In genomic region chr3:179812096-179812382, GRCh38 we compare ENCODE assay signal across 14 cellular contexts.
DNase-seq lines count a peak whose midpoint lies in the region; ATAC-seq, FAIRE-seq and TF ChIP-seq lines count a peak whose summit lies in the region.
"Had no signal": no experiment of that assay in that cellular context is flagged by ENCODE, and none has a peak within 500 bp of the region (broad histone marks: within the 10 kb centered on the region; RNA-seq: fewer than 3 reads in every experiment).

No MANE protein-coding gene starts in this region.

- peak overlapping the region in 1 of 2 experiments; percentile 86; a peak in 2 of 4 replicates for H3K27ac ChIP-seq in SK-N-SH (ENCODE audit: low read depth in 2 of 2, low read length in 1 of 2)
- H3K27ac ChIP-seq in astrocyte (ENCODE audit: low read depth, low read length), result peak overlapping the region; percentile 78
- no peak overlapping the region for H3K27ac ChIP-seq in fibroblast of lung (ENCODE audit: insufficient read depth, low read length)
- H3K27ac ChIP-seq: 22Rv1, PC-9, SK-N-MC had no signal

- FAIRE-seq in astrocyte (lab: Jason Lieb, UNC), result no peak

- no peaks in the 10 kb centered on the region for H3K9me3 Mint-ChIP-seq in astrocyte (ENCODE audit: unreplicated experiment)
- H3K9me3 Mint-ChIP-seq: CD8-positive, alpha-beta T cell had no signal

- no peak for TF ChIP-seq CTCF in SK-N-SH (IDR thresholded peaks at IDR 0.05)
- no peak for TF ChIP-seq CTCF in astrocyte (IDR thresholded peaks at IDR 0.05; ENCODE audit: insufficient read depth, low read depth, low read length)
- no peak for TF ChIP-seq CTCF in fibroblast of lung (conservative IDR thresholded peaks at IDR 0.05 in 1 of 2, IDR thresholded peaks at IDR 0.05 in 1 of 2; ENCODE audit: low read depth in 1 of 2, low read length in 2 of 2)

- H2AFZ ChIP-seq in SK-N-SH (ENCODE audit: low read depth), result peak overlapping the region; percentile 82; the same call in 1 of the 2 replicates
- H2AFZ ChIP-seq in astrocyte (ENCODE audit: low read depth, low read length), result no peak overlapping the region
- H2AFZ ChIP-seq in fibroblast of lung (ENCODE audit: low read length), result no peak overlapping the region

- no peaks in the 10 kb centered on the region for H3K4me1 ChIP-seq in SK-N-SH (ENCODE audit: control insufficient read depth in 1 of 2, insufficient read depth in 2 of 2, low read depth in 1 of 2, low read length in 1 of 2)
- H3K4me1 ChIP-seq in astrocyte (ENCODE audit: insufficient read depth, low read length), result peaks cover 10% of the 10 kb centered on the region
- H3K4me1 ChIP-seq in fibroblast of lung (ENCODE audit: control insufficient read depth, extremely low read depth, insufficient read depth, low read length), result no peaks in the 10 kb centered on the region
- H3K4me1 ChIP-seq in skeletal muscle satellite cell (ENCODE audit: control insufficient read depth, insufficient read depth, low read length), result peaks cover 24% of the 10 kb centered on the region

- H3K36me3 Mint-ChIP-seq in astrocyte (ENCODE audit: low read depth, unreplicated experiment), result no peaks in the 10 kb centered on the region
- H3K36me3 Mint-ChIP-seq: CD8-positive, alpha-beta T cell had no signal

- H3F3A ChIP-seq in SK-N-SH (replicated peaks; ENCODE audit: insufficient read depth), result peaks cover 11% of the 10 kb centered on the region

- no peaks in the 10 kb centered on the region for H3K9me2 ChIP-seq in SK-N-SH

- H3K79me2 ChIP-seq in SK-N-SH (ENCODE audit: insufficient read depth) (no peaks in the 10 kb centered on the region), astrocyte (ENCODE audit: insufficient read depth, low read length) (no peaks in the 10 kb centered on the region), fibroblast of lung (ENCODE audit: control insufficient read depth, insufficient read depth, low read length) (no peaks in the 10 kb centered on the region)

- WGBS in SK-N-SH (ENCODE audit: low lambda C conversion rate), result 71% methylated on average over 3 of the region's 3 CpGs

- H3K27me3 ChIP-seq in SK-N-SH (ENCODE audit: insufficient read depth) (no peaks in the 10 kb centered on the region), astrocyte (ENCODE audit: insufficient read depth, low read length) (no peaks in the 10 kb centered on the region), fibroblast of lung (ENCODE audit: control insufficient read depth, insufficient read depth, low read length) (no peaks in the 10 kb centered on the region), skeletal muscle satellite cell (ENCODE audit: control insufficient read depth, insufficient read depth, low read length) (no peaks in the 10 kb centered on the region)

- no peak for TF ChIP-seq EP300 in SK-N-SH (IDR thresholded peaks at IDR 0.05; ENCODE audit: borderline replicate concordance in 1 of 2, low read depth in 1 of 2, low read length in 1 of 2)

- H3K27me3 Mint-ChIP-seq in astrocyte (ENCODE audit: low read depth, unreplicated experiment), result no peaks in the 10 kb centered on the region

- H3K4me3 Mint-ChIP-seq in astrocyte (ENCODE audit: unreplicated experiment), result no peak overlapping the region
- H3K4me3 Mint-ChIP-seq: CD8-positive, alpha-beta T cell had no signal

- H3K36me3 ChIP-seq in SK-N-SH (replicated peaks in 1 of 2; ENCODE audit: control insufficient read depth in 1 of 2, insufficient read depth in 2 of 2, low read length in 1 of 2) (no peaks in the 10 kb centered on the region), astrocyte (ENCODE audit: insufficient read depth, low read length) (no peaks in the 10 kb centered on the region), fibroblast of lung (ENCODE audit: control insufficient read depth, insufficient read depth, low read length) (no peaks in the 10 kb centered on the region), skeletal muscle satellite cell (ENCODE audit: insufficient read depth, low read length) (no peaks in the 10 kb centered on the region)

- POLR2A ChIA-PET in SK-N-SH (lab: Yijun Ruan, JAX), result no interaction called here

- no peak for ATAC-seq in SK-N-SH treated with all-trans-retinoic acid at 6 μM for 48 hours
- ATAC-seq: CD8-positive, alpha-beta T cell had no signal

- DNase-seq in SK-N-SH (no peak), astrocyte (ENCODE audit: low read depth) (no peak), fibroblast of lung (ENCODE audit: low read depth in 2 of 2) (no peak), medulla oblongata (ENCODE audit: extremely low spot score) (no peak), hippocampal formation (lab: John Stamatoyannopoulos, UW) (no peak), DMS53 (lab: John Stamatoyannopoulos, UW) (no peak)
- DNase-seq: CD8-positive, alpha-beta T cell; NCI-H187 treated with DMSO at 0.1 percent for 48 hours; NK-92 treated with Interleukin-12 subunit alpha and Interleukin-12 subunit beta, amount 100 ng/mL, for 24 hours had no signal

- H4K20me1 ChIP-seq in SK-N-SH (ENCODE audit: insufficient read depth), result no peaks in the 10 kb centered on the region
- no peaks in the 10 kb centered on the region for H4K20me1 ChIP-seq in astrocyte (ENCODE audit: insufficient read depth, low read length)
- H4K20me1 ChIP-seq in fibroblast of lung (ENCODE audit: control insufficient read depth, extremely low read depth, insufficient read depth, low read length), result no peaks in the 10 kb centered on the region

- H3K4me2 ChIP-seq in SK-N-SH (0 out of 2 replicates have a peak overlapping the region, but pooled peaks have one; percentile 14), astrocyte (ENCODE audit: low read length) (peak overlapping the region; percentile 62), fibroblast of lung (ENCODE audit: extremely low read depth, insufficient read depth, low read length) (peak overlapping the region; percentile 68), skeletal muscle satellite cell (ENCODE audit: low read length) (peak overlapping the region; percentile 71)
- H3K4me2 ChIP-seq: PC-9 had no signal

- CTCF ChIA-PET in SK-N-SH (lab: Yijun Ruan, JAX), result interaction anchor here (0.6 to 3.3 kb wide), 20 partner anchors 10 to 791 kb away, joined by 3 to 31 read pairs (median 4); partner anchors contain the start of genes PEX5L and TTC14

- TF ChIP-seq RAD21 in SK-N-SH (IDR thresholded peaks at IDR 0.05; ENCODE audit: low read length), result no peak

- H3K9ac ChIP-seq in SK-N-SH, result peak overlapping the region; percentile 35; the same call in 1 of the 2 replicates
- no peak overlapping the region for H3K9ac ChIP-seq in astrocyte (ENCODE audit: low read length)
- no peak overlapping the region for H3K9ac ChIP-seq in fibroblast of lung (ENCODE audit: insufficient read depth, low read length)
- peak overlapping the region; percentile 75 for H3K9ac ChIP-seq in skeletal muscle satellite cell (ENCODE audit: low read depth, low read length)

- H3K4me3 ChIP-seq in SK-N-SH (ENCODE audit: low read depth in 2 of 2, low read length in 1 of 2), result no peak overlapping the region
- H3K4me3 ChIP-seq in astrocyte (ENCODE audit: insufficient read depth, low read depth, low read length), result no peak overlapping the region
- H3K4me3 ChIP-seq in fibroblast of lung (replicated peaks in 1 of 4; ENCODE audit: control extremely low read depth in 1 of 4, insufficient read depth in 1 of 4, low read depth in 3 of 4, low read length in 4 of 4), result no peak overlapping the region
- H3K4me3 ChIP-seq in skeletal muscle satellite cell (ENCODE audit: low read length), result no peak overlapping the region
- H3K4me3 ChIP-seq: PC-9, SK-N-MC had no signal

- H3K27ac Mint-ChIP-seq in astrocyte (ENCODE audit: unreplicated experiment), result no peak overlapping the region
- H3K27ac Mint-ChIP-seq: CD8-positive, alpha-beta T cell had no signal

- no peaks in the 10 kb centered on the region for H3K9me3 ChIP-seq in SK-N-SH
- H3K9me3 ChIP-seq in astrocyte (ENCODE audit: insufficient read depth, low read depth, low read length), result no peaks in the 10 kb centered on the region
- no peaks in the 10 kb centered on the region for H3K9me3 ChIP-seq in fibroblast of lung (ENCODE audit: control insufficient read depth, insufficient read depth, low read depth, low read length)
- H3K9me3 ChIP-seq in skeletal muscle satellite cell (replicated peaks; ENCODE audit: low read length), result no peaks in the 10 kb centered on the region

- peaks cover 8% of the 10 kb centered on the region for H3K4me1 Mint-ChIP-seq in astrocyte (ENCODE audit: low read depth, unreplicated experiment)

TF ChIP-seq in SK-N-SH, 30 proteins besides CTCF, POLR2A, EP300 and RAD21 (continues in another document):
- TF ChIP-seq, protein P1, sequence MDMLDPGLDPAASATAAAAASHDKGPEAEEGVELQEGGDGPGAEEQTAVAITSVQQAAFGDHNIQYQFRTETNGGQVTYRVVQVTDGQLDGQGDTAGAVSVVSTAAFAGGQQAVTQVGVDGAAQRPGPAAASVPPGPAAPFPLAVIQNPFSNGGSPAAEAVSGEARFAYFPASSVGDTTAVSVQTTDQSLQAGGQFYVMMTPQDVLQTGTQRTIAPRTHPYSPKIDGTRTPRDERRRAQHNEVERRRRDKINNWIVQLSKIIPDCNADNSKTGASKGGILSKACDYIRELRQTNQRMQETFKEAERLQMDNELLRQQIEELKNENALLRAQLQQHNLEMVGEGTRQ (IDR thresholded peaks at IDR 0.05; ENCODE audit: borderline replicate concordance, low read depth, low read length), result no peak
- TF ChIP-seq YY1 (IDR thresholded peaks at IDR 0.05; ENCODE audit: low read depth) (no peak), JUND (IDR thresholded peaks at IDR 0.05) (no peak), SIN3A (IDR thresholded peaks at IDR 0.05; ENCODE audit: borderline replicate concordance, low read depth, low read length) (no peak), MAX (IDR thresholded peaks at IDR 0.05; ENCODE audit: low read depth) (no peak)

TF ChIP-seq in SK-N-SH treated with all-trans-retinoic acid at 6 μM for 48 hours, 23 proteins besides CTCF, POLR2A, EP300 and RAD21 (continues in another document):
- TF ChIP-seq POU6F1 (CRISPR knock-in tag; IDR thresholded peaks at IDR 0.05; ENCODE audit: borderline replicate concordance, low read depth) (no peak), ZNF70 (CRISPR knock-in tag; IDR thresholded peaks at IDR 0.05) (no peak), RARB (CRISPR knock-in tag; IDR thresholded peaks at IDR 0.05) (no peak), ISL1 (CRISPR knock-in tag; IDR thresholded peaks at IDR 0.05) (no peak), BACH2 (CRISPR knock-in tag; IDR thresholded peaks at IDR 0.05; ENCODE audit: borderline replicate concordance) (no peak), ZFP3 (CRISPR knock-in tag; IDR thresholded peaks at IDR 0.05) (no peak)

Comparison
In these comparisons a context has a peak if more than half of its experiments do, and no peak if none do; other contexts are left out.
1. H3K4me2 ChIP-seq: peak in every context shown above with its lines; median percentile 71 in skeletal muscle satellite cell; 68 in fibroblast of lung; 62 in astrocyte; 14 in SK-N-SH.
2. H3K9ac ChIP-seq: peak in SK-N-SH (single experiment) and skeletal muscle satellite cell (single experiment); none in astrocyte (single experiment) and fibroblast of lung (single experiment).